In genomic region chr1:40392206-40392605, GRCh38 we compare ENCODE assay signal across 8 cellular contexts. TPM values are rescaled to one million over a fixed set of nuclear protein-coding genes. Genes with fewer than 3 reads are reported as not detected.
DNase-seq lines count a peak whose midpoint lies in the region; ATAC-seq and TF ChIP-seq lines count a peak whose summit lies in the region.

No MANE protein-coding gene starts in this region.

- H4K20me1 ChIP-seq in OCI-LY3 (ENCODE audit: insufficient read depth, low read length), result no peaks in the 10 kb centered on the region

- DNase-seq in ELR (ENCODE audit: low read depth) (peak; percentile 86), psoas muscle (peak in 1 of 2 donors; percentile 54), KBM-7 (no peak)

- ATAC-seq in psoas muscle (peak; percentile 75 to 93 (median 84)), GM18505 (IDR thresholded peaks at IDR 0.05; ENCODE audit: unreplicated experiment) (no peak), GM19351 (IDR thresholded peaks at IDR 0.05; ENCODE audit: unreplicated experiment) (no peak), HG02840 (IDR thresholded peaks at IDR 0.05; ENCODE audit: low FRiP score, unreplicated experiment) (no peak)

- peaks cover 78% of the 10 kb centered on the region for H3K4me1 ChIP-seq in OCI-LY3 (ENCODE audit: low read length)
- H3K4me1 ChIP-seq in esophagus (ENCODE audit: control insufficient read depth in 2 of 2, insufficient read depth in 2 of 2, low read length in 1 of 2), result no peaks in the 10 kb centered on the region
- H3K4me1 ChIP-seq in psoas muscle, result peaks cover 21% of the 10 kb centered on the region

- H3K79me2 ChIP-seq in OCI-LY3 (ENCODE audit: low read length), result peaks cover 96% of the 10 kb centered on the region

- H3K4me2 ChIP-seq in OCI-LY3 (ENCODE audit: low read length), result peak overlapping the region; percentile 20

- H3K4me3 ChIP-seq in OCI-LY3 (ENCODE audit: low read length), result no peak overlapping the region
- no peak overlapping the region for H3K4me3 ChIP-seq in esophagus (ENCODE audit: low read depth in 1 of 2, low read length in 2 of 2)
- H3K4me3 ChIP-seq in psoas muscle, result no peak overlapping the region

- 53 to 58% methylated on average over 3 of the region's 3 CpGs for WGBS in esophagus, 2 donors
- WGBS in psoas muscle, 3 donors, result 37 to 54% (median 49%) methylated on average over 3 of the region's 3 CpGs

- H3K36me3 ChIP-seq in OCI-LY3 (replicated peaks; ENCODE audit: low read depth, low read length) (peaks cover 11% of the 10 kb centered on the region), esophagus (ENCODE audit: control insufficient read depth in 2 of 2, insufficient read depth in 2 of 2, low read length in 1 of 2) (no peaks in the 10 kb centered on the region), psoas muscle (ENCODE audit: insufficient read depth in 1 of 2, low read depth in 1 of 2) (no peaks in the 10 kb centered on the region)

- H3K9me3 ChIP-seq in OCI-LY3 (ENCODE audit: insufficient read depth, low read length) (no peaks in the 10 kb centered on the region), esophagus (ENCODE audit: control insufficient read depth in 2 of 2, insufficient read depth in 1 of 2, low read depth in 1 of 2, low read length in 1 of 2) (no peaks in the 10 kb centered on the region), psoas muscle (no peaks in the 10 kb centered on the region)

- H3K27ac ChIP-seq in OCI-LY3 (ENCODE audit: low read length), result peak overlapping the region; percentile 15; the same call in 1 of the 2 replicates
- H3K27ac ChIP-seq in esophagus (ENCODE audit: low read depth in 2 of 2, low read length in 1 of 2), result peak overlapping the region; percentile 47 to 73
- H3K27ac ChIP-seq in psoas muscle, result peak overlapping the region; percentile 33

- TF ChIP-seq POLR2A in GM18505 (IDR thresholded peaks at IDR 0.05; ENCODE audit: borderline replicate concordance, extremely low read depth, insufficient read depth, insufficient read length), result no peak

- intact Hi-C loops in psoas muscle (cut with DNase I), result no loop called here

- H3K27me3 ChIP-seq in OCI-LY3 (ENCODE audit: low read depth, low read length) (no peaks in the 10 kb centered on the region), esophagus (ENCODE audit: control insufficient read depth in 1 of 2, insufficient read depth in 2 of 2, low read length in 2 of 2) (no peaks in the 10 kb centered on the region), psoas muscle (ENCODE audit: insufficient read depth in 3 of 3, low read length in 2 of 3) (no peaks in the 10 kb centered on the region)

- H3K9ac ChIP-seq in OCI-LY3 (ENCODE audit: low read length), result no peak overlapping the region

- in situ Hi-C loops in KBM-7 (cut with MboI; ENCODE audit: low pct_unique_long_range_greater_than_20kb, low sequenced_read_pairs), result no loop called here

- TF ChIP-seq CTCF in OCI-LY3 (IDR thresholded peaks at IDR 0.05; ENCODE audit: low read depth, low read length) (no peak), psoas muscle (IDR thresholded peaks at IDR 0.05) (no peak)

- H2AFZ ChIP-seq in OCI-LY3 (ENCODE audit: low read depth, low read length), result no peak overlapping the region

RNA-seq across cellular contexts. Expression of gene SMAP2, which starts 18.7 kb away (rescaled TPM):
- polyA plus RNA-seq in esophagus, result 10 to 100 TPM in 1 of 2 donors, 1 to 10 TPM in 1; 9.1 to 14.2 TPM
- 10 to 100 TPM in 3 of 4 donors, 1 to 10 TPM in 1; 6.9 to 35.0 (median 15.3) TPM for total RNA-seq in psoas muscle
- 10 to 100 TPM; 18.0 to 32.2 (median 18.4) TPM for polyA plus RNA-seq in psoas muscle

RNA-seq across cellular contexts. Expression of gene ZFP69B, which starts 58.1 kb away (rescaled TPM):
- polyA plus RNA-seq in esophagus, result under 1 TPM; 0.46 to 0.49 TPM
- total RNA-seq in psoas muscle, result under 1 TPM; 0.32 to 0.86 (median 0.49) TPM
- polyA plus RNA-seq in psoas muscle, result 1 to 10 TPM in 2 of 3 donors, under 1 TPM in 1; 0.25 to 1.4 (median 1.1) TPM

Comparison
In these comparisons a context has a peak if more than half of its experiments do, and no peak if none do; other contexts are left out.
1. ATAC-seq: peak in psoas muscle (4 of 4); none in GM18505 (single experiment), GM19351 (single experiment) and HG02840 (single experiment).
2. Peak in every context shown above with its lines, with median percentiles within 50 percentile points of each other: H3K27ac ChIP-seq.